In genomic region chr12:68240975-68241374, GRCh38 we compare ENCODE assay signal across 1 cellular context.
TF ChIP-seq lines count a peak whose summit lies in the region.

No MANE protein-coding gene starts in this region.

TF ChIP-seq in HepG2, 621 proteins besides CTCF, POLR2A, EP300 and RAD21:
- no peak for TF ChIP-seq E2F2 (CRISPR knock-in tag; IDR thresholded peaks at IDR 0.05; ENCODE audit: borderline replicate concordance)
- TF ChIP-seq RERE (CRISPR knock-in tag; IDR thresholded peaks at IDR 0.05; ENCODE audit: low read depth) = no peak
- no peak for TF ChIP-seq PCBP2 (optimal IDR thresholded peaks at IDR 0.05; ENCODE audit: low read depth, low read length, poor library complexity, severe bottlenecking)
- no peak for TF ChIP-seq ZBTB49 (CRISPR knock-in tag; IDR thresholded peaks at IDR 0.05; ENCODE audit: borderline replicate concordance)
- no peak for TF ChIP-seq ZFP41 (CRISPR knock-in tag; IDR thresholded peaks at IDR 0.05; ENCODE audit: borderline replicate concordance)
- no peak for TF ChIP-seq ZNF20 (CRISPR knock-in tag; IDR thresholded peaks at IDR 0.05)
